ENCODE assay signal across 1 cellular context in the genomic region with DNA sequence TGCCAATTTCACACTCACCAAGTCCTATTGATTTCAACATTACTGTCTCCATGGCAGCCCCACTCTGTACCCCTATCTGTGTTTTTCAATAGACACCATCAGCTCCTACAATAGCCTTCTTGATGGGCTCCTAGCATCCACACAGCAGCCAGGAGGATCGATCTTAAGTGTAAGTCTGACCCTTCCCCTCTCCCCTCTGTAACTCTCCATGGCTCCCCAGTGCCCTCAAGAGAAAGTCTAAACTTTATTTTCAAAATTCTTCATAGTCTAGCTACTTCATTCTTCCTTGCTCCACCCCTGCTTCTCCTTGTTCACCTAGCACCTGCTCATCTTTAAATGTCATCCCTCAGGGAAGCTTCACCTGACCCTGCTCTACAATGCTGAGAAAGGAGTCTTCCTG.
TF ChIP-seq lines count a peak whose summit lies in the region.

No MANE protein-coding gene starts in this region.

TF ChIP-seq in neural cell, 6 proteins besides CTCF, POLR2A, EP300 and RAD21 (continued from another document):
- TF ChIP-seq, protein P1, sequence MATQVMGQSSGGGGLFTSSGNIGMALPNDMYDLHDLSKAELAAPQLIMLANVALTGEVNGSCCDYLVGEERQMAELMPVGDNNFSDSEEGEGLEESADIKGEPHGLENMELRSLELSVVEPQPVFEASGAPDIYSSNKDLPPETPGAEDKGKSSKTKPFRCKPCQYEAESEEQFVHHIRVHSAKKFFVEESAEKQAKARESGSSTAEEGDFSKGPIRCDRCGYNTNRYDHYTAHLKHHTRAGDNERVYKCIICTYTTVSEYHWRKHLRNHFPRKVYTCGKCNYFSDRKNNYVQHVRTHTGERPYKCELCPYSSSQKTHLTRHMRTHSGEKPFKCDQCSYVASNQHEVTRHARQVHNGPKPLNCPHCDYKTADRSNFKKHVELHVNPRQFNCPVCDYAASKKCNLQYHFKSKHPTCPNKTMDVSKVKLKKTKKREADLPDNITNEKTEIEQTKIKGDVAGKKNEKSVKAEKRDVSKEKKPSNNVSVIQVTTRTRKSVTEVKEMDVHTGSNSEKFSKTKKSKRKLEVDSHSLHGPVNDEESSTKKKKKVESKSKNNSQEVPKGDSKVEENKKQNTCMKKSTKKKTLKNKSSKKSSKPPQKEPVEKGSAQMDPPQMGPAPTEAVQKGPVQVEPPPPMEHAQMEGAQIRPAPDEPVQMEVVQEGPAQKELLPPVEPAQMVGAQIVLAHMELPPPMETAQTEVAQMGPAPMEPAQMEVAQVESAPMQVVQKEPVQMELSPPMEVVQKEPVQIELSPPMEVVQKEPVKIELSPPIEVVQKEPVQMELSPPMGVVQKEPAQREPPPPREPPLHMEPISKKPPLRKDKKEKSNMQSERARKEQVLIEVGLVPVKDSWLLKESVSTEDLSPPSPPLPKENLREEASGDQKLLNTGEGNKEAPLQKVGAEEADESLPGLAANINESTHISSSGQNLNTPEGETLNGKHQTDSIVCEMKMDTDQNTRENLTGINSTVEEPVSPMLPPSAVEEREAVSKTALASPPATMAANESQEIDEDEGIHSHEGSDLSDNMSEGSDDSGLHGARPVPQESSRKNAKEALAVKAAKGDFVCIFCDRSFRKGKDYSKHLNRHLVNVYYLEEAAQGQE (IDR thresholded peaks at IDR 0.05; ENCODE audit: borderline replicate concordance): no peak
- TF ChIP-seq SMC3 (conservative IDR thresholded peaks at IDR 0.05; ENCODE audit: poor library complexity) (no peak), MXI1 (conservative IDR thresholded peaks at IDR 0.05; ENCODE audit: poor library complexity, severe bottlenecking) (no peak)
